23 cellular contexts compared by ENCODE assay signal in genomic region chr2:213213186-213213585, GRCh38.
"Had no signal": no experiment of that assay in that cellular context is flagged by ENCODE, and none has a peak within 500 bp of the region (broad histone marks: within the 10 kb centered on the region; RNA-seq: fewer than 3 reads in every experiment).

No MANE protein-coding gene starts in this region.

- DNase-seq: natural killer cell; occipital lobe; ovary; posterior cingulate gyrus; psoas muscle; right cardiac atrium; right lobe of liver; sigmoid colon; small intestine; stimulated activated CD4-positive, alpha-beta T cell treated with anti-CD3 and anti-CD28 coated beads, Interleukin-15, amount 100 ng/mL, for 24 hours; stimulated activated CD4-positive, alpha-beta T cell treated with anti-CD3 and anti-CD28 coated beads, Interleukin-2, amount 100 ng/mL, for 24 hours; stimulated activated CD4-positive, alpha-beta T cell treated with anti-CD3 and anti-CD28 coated beads, Interleukin-2, amount 100 ng/mL, for 48 hours; stimulated activated CD4-positive, alpha-beta T cell treated with anti-CD3 and anti-CD28 coated beads, Interleukin-4, amount 100 ng/mL, for 24 hours; stimulated activated naive B cell treated with anti-CD40 and anti-IgM and Interleukin-4, amounts not matched to agents 10 μg/mL and 1 μg/mL and 100 μg/mL, for 72 hours; stimulated activated naive CD4-positive, alpha-beta T cell treated with Interleukin-2 at 50 U/mL for 16 hours; stomach; tibial artery; transverse colon; upper lobe of right lung; uterus had no signal

- H3K4me3 ChIP-seq: neural progenitor cell, ovary, psoas muscle, right lobe of liver, sigmoid colon, stomach, tibial artery, transverse colon, upper lobe of right lung, uterus had no signal

- H3K9me3 ChIP-seq: ovary, psoas muscle, right lobe of liver, sigmoid colon, stomach, tibial artery, transverse colon, upper lobe of right lung, uterus had no signal

- H3K36me3 ChIP-seq: neural progenitor cell, ovary, right lobe of liver, sigmoid colon, stomach, tibial artery, transverse colon, upper lobe of right lung, uterus had no signal

- ATAC-seq: natural killer cell; psoas muscle; right cardiac atrium; right lobe of liver; stimulated activated effector memory CD8-positive, alpha-beta T cell treated with anti-CD3 and anti-CD28 coated beads, Interleukin-12 subunit alpha, Interleukin-12 subunit beta, amount 100 ng/mL, for 72 hours; stimulated activated naive B cell treated with anti-CD40 and anti-IgM and Interleukin-4, amounts not matched to agents 10 μg/mL and 1 μg/mL and 100 μg/mL, for 72 hours; upper lobe of right lung had no signal

- H3K4me1 ChIP-seq: neural progenitor cell, parathyroid adenoma, psoas muscle, right lobe of liver, sigmoid colon, stomach, transverse colon, upper lobe of right lung, uterus had no signal

- H3K27ac ChIP-seq: neural progenitor cell, ovary, parathyroid adenoma, psoas muscle, right lobe of liver, sigmoid colon, stomach, transverse colon, upper lobe of right lung, uterus had no signal

- H3K27me3 ChIP-seq: neural progenitor cell, ovary, right lobe of liver, sigmoid colon, stomach, tibial artery, transverse colon, upper lobe of right lung, uterus had no signal
